In genomic region chrX:9677098-9677739, GRCh38 we compare ENCODE assay signal across 1 cellular context.
TF ChIP-seq lines count a peak whose summit lies in the region.

No MANE protein-coding gene starts in this region.

TF ChIP-seq in GM12878, 131 proteins besides CTCF, POLR2A, EP300 and RAD21 (continued from another document):
- TF ChIP-seq ZNF592 (IDR thresholded peaks at IDR 0.05) (no peak), ZNF687 (IDR thresholded peaks at IDR 0.05) (no peak; the same call in 1 of the 2 replicates), YBX1 (IDR thresholded peaks at IDR 0.05) (no peak), ZBTB11 (CRISPR knock-in tag; IDR thresholded peaks at IDR 0.05) (no peak), KDM1A (IDR thresholded peaks at IDR 0.05; ENCODE audit: borderline replicate concordance) (no peak), USF2 (IDR thresholded peaks at IDR 0.05; ENCODE audit: borderline replicate concordance, low read depth, low read length) (no peak), MEF2A (IDR thresholded peaks at IDR 0.05; ENCODE audit: insufficient read depth, low read depth, low read length) (no peak; the same call in 1 of the 2 replicates), PAX8 (IDR thresholded peaks at IDR 0.05) (no peak), GABPA (IDR thresholded peaks at IDR 0.05; ENCODE audit: low read depth) (peak; percentile 45; the same call in 1 of the 2 replicates), ATF2 (IDR thresholded peaks at IDR 0.05; ENCODE audit: low read length) (peak; percentile 88), ZNF24 (IDR thresholded peaks at IDR 0.05) (no peak), NFYA (IDR thresholded peaks at IDR 0.05; ENCODE audit: borderline replicate concordance, low read depth, low read length) (no peak), RELA (IDR thresholded peaks at IDR 0.05; ENCODE audit: borderline replicate concordance, partially characterized antibody) (peak; percentile 69), MLLT1 (IDR thresholded peaks at IDR 0.05) (no peak), CREM (IDR thresholded peaks at IDR 0.05; ENCODE audit: low read depth) (peak; percentile 77), SMARCA5 (IDR thresholded peaks at IDR 0.05) (no peak), IRF5 (IDR thresholded peaks at IDR 0.05; ENCODE audit: borderline replicate concordance) (no peak), NBN (IDR thresholded peaks at IDR 0.05) (0 out of 2 replicates have a peak, but pooled peaks have one; percentile 60), TBL1XR1 (IDR thresholded peaks at IDR 0.05; ENCODE audit: low read depth, low read length) (peak; percentile 89), FOXM1 (IDR thresholded peaks at IDR 0.05; ENCODE audit: low read depth, low read length) (peak; percentile 92), TCF12 (IDR thresholded peaks at IDR 0.05; ENCODE audit: low read depth, low read length) (peak; percentile 43; the same call in 1 of the 2 replicates), NFIC (IDR thresholded peaks at IDR 0.05; ENCODE audit: low read depth, low read length) (peak; percentile 93), JUND (IDR thresholded peaks at IDR 0.05; ENCODE audit: low read depth, low read length) (peak; percentile 69), KAT2A (conservative IDR thresholded peaks at IDR 0.05; ENCODE audit: control insufficient read depth, low read depth, low read length) (no peak), DPF2 (IDR thresholded peaks at IDR 0.05) (peak; percentile 97), IRF3 (IDR thresholded peaks at IDR 0.05) (no peak), SRF (IDR thresholded peaks at IDR 0.05; ENCODE audit: low read depth in 2 of 2, low read length in 2 of 2) (no peak)
